Comparison of ENCODE assay signal across 20 cellular contexts in the genomic region with DNA sequence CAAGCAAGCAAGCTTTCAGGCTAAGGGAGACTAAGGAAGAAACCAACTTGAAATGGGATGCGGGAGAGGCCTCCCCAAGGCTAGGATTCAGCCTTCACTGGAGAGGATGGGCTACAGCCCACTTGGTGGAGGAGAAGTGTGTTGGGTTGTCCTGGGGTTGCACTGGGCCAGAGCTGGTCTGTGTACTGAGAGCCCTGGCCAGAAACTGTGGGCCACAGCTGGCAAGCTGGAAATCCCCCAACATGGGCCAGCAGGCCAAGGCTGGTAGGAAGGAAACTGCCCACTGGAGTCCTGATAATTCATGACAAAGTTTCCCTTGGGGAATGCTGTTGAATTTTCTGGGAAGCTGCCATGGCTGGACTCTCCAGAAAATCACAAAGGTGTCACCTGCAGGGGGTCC.
DNase-seq lines count a peak whose midpoint lies in the region; ATAC-seq, FAIRE-seq and TF ChIP-seq lines count a peak whose summit lies in the region.
"Had no signal": no experiment of that assay in that cellular context is flagged by ENCODE, and none has a peak within 500 bp of the region (broad histone marks: within the 10 kb centered on the region; RNA-seq: fewer than 3 reads in every experiment).

No MANE protein-coding gene starts in this region.

- no peaks in the 10 kb centered on the region for H3K36me3 ChIP-seq in IMR-90 (ENCODE audit: control insufficient read depth, insufficient read depth, low read length)
- no peaks in the 10 kb centered on the region for H3K36me3 ChIP-seq in H1 (ENCODE audit: control insufficient read depth in 2 of 4, insufficient read depth in 4 of 4, low read length in 3 of 4)
- H3K36me3 ChIP-seq in osteoblast (ENCODE audit: insufficient read depth, low read length), result no peaks in the 10 kb centered on the region
- no peaks in the 10 kb centered on the region for H3K36me3 ChIP-seq in upper lobe of right lung

- H3K56ac ChIP-seq in IMR-90 (ENCODE audit: extremely low read depth, insufficient read depth, low read length) (no peak overlapping the region), H1 (replicated peaks; ENCODE audit: insufficient read length, low read depth, low read length) (no peak overlapping the region)

- H3K23me2 ChIP-seq in H1 (ENCODE audit: low read depth, low read length), result no peaks in the 10 kb centered on the region

- H2AK5ac ChIP-seq in IMR-90 (ENCODE audit: low read depth, low read length) (peak overlapping the region; percentile 80; the same call in 1 of the 2 replicates), H1 (ENCODE audit: low read depth, low read length) (no peak overlapping the region)

- ATAC-seq in IMR-90 (ENCODE audit: low read depth) (no peak), upper lobe of right lung (no peak)
- ATAC-seq in activated CD8-positive, alpha-beta T cell treated with anti-CD3 and anti-CD28 coated beads, Interleukin-2, amount 10 ng/mL, durations not matched to agents 7 days and 5 days, result no peak

- H3K9ac ChIP-seq in IMR-90 (ENCODE audit: low read depth, low read length), result no peak overlapping the region
- H3K9ac ChIP-seq in H1 (replicated peaks in 1 of 4; ENCODE audit: extremely low read depth in 1 of 4, low read depth in 3 of 4, low read length in 3 of 4), result no peak overlapping the region

- no TSS peak for BruUV-seq in IMR-90 (replicated peaks; lab: Mats Ljungman, UMichigan)

- H4K91ac ChIP-seq in IMR-90 (ENCODE audit: insufficient read depth, low read depth, low read length) (peak overlapping the region; percentile 59), H1 (replicated peaks; ENCODE audit: insufficient read length, low read length) (peak overlapping the region; percentile 85)

- H3K4ac ChIP-seq in IMR-90 (ENCODE audit: low read depth, low read length) (peak overlapping the region; percentile 75), H1 (replicated peaks; ENCODE audit: insufficient read length, low read depth, low read length) (peak overlapping the region; percentile 46)

- H3K36me3 Mint-ChIP-seq in activated CD8-positive, alpha-beta T cell treated with anti-CD3 and anti-CD28 coated beads, Interleukin-2, amount 10 ng/mL, durations not matched to agents 7 days and 5 days (ENCODE audit: low read depth), result no peaks in the 10 kb centered on the region

- no CpG with 5 or more reads among the region's 1 CpG for WGBS in IMR-90 (ENCODE audit: extremely low coverage in 2 of 2, insufficient read length in 1 of 2), 2 experiments
- 100% methylated on average over 1 of the region's 1 CpG; no CpG with 5 or more reads in 1 of the 2 experiments for WGBS in H1 (ENCODE audit: extremely low coverage in 1 of 2, insufficient coverage in 1 of 2, insufficient read length in 1 of 2, insufficient replicate concordance in 2 of 2, low coverage in 1 of 2, low lambda C conversion rate in 2 of 2, missing lambda C conversion rate in 1 of 2), 2 experiments

- peaks cover 2% of the 10 kb centered on the region; the same call in 1 of the 2 replicates for H3K9me3 ChIP-seq in IMR-90 (ENCODE audit: control insufficient read depth, insufficient read depth, low read length)
- H3K9me3 ChIP-seq in H1 (ENCODE audit: insufficient read depth in 2 of 2, low read depth in 1 of 2, low read length in 1 of 2), result no peaks in the 10 kb centered on the region
- H3K9me3 ChIP-seq in osteoblast (ENCODE audit: low read depth, low read length), result no peaks in the 10 kb centered on the region
- H3K9me3 ChIP-seq in upper lobe of right lung, result no peaks in the 10 kb centered on the region
- H3K9me3 ChIP-seq: Caco-2 had no signal

- TF ChIP-seq CTCF in IMR-90 (conservative IDR thresholded peaks at IDR 0.05; ENCODE audit: low read depth, low read length), result no peak
- TF ChIP-seq CTCF in H1 (IDR thresholded peaks at IDR 0.05; ENCODE audit: control extremely low read depth in 1 of 3, insufficient read depth in 1 of 3, low read depth in 1 of 3, low read length in 3 of 3), result no peak
- TF ChIP-seq CTCF in osteoblast (IDR thresholded peaks at IDR 0.05; ENCODE audit: extremely low read depth, low read depth, low read length), result no peak
- no peak for TF ChIP-seq CTCF in upper lobe of right lung (IDR thresholded peaks at IDR 0.05)

- H3K14ac ChIP-seq in IMR-90 (replicated peaks; ENCODE audit: low read depth, low read length) (peak overlapping the region; percentile 87), H1 (ENCODE audit: insufficient read length) (no peak overlapping the region)

- DNase-seq in IMR-90, result no peak
- DNase-seq in H1 (ENCODE audit: low read depth in 1 of 2, low spot score in 2 of 2), result no peak
- DNase-seq in osteoblast (ENCODE audit: insufficient read length, low spot score, missing footprints), result no peak
- no peak for DNase-seq in activated CD8-positive, alpha-beta T cell treated with anti-CD3 and anti-CD28 coated beads, Interleukin-2, amount 10 ng/mL, durations not matched to agents 7 days and 5 days
- DNase-seq in upper lobe of right lung, result no peak
- no peak for DNase-seq in DMS 273 (lab: John Stamatoyannopoulos, UW; ENCODE audit: unreplicated experiment)
- DNase-seq: ACHN; AML-193; Caco-2; CD4-positive, alpha-beta T cell; DMS153; DMS79; GDM1; GM23248; HCEC 1CT had no signal

- intact Hi-C loops in IMR-90 (cut with micrococcal nuclease), result no loop called here
- intact Hi-C loops in upper lobe of right lung (cut with DNase I), result no loop called here

- no peak overlapping the region for H3K4me3 ChIP-seq in IMR-90 (ENCODE audit: insufficient read depth, low read depth, low read length)
- H3K4me3 ChIP-seq in H1 (ENCODE audit: extremely low read depth in 1 of 4, insufficient read depth in 2 of 4, low read depth in 3 of 4, low read length in 4 of 4), result no peak overlapping the region
- no peak overlapping the region for H3K4me3 ChIP-seq in osteoblast (ENCODE audit: insufficient read depth, low read length)
- no peak overlapping the region for H3K4me3 ChIP-seq in upper lobe of right lung

- H3K18ac ChIP-seq in IMR-90 (ENCODE audit: low read depth, low read length) (peak overlapping the region; percentile 79), H1 (ENCODE audit: extremely low read depth, low read length) (peak overlapping the region; percentile 78; the same call in 1 of the 2 replicates)

- no peaks in the 10 kb centered on the region for H3K9me3 Mint-ChIP-seq in activated CD8-positive, alpha-beta T cell treated with anti-CD3 and anti-CD28 coated beads, Interleukin-2, amount 10 ng/mL, durations not matched to agents 7 days and 5 days (ENCODE audit: insufficient read depth)
- H3K9me3 Mint-ChIP-seq: CD4-positive, alpha-beta T cell had no signal

- H2BK12ac ChIP-seq in H1 (ENCODE audit: low read depth, low read length), result peak overlapping the region; percentile 17; the same call in 1 of the 2 replicates

- no peaks in the 10 kb centered on the region for H4K20me1 ChIP-seq in IMR-90 (ENCODE audit: insufficient read depth, low read length)
- no peaks in the 10 kb centered on the region for H4K20me1 ChIP-seq in H1 (replicated peaks in 1 of 2; ENCODE audit: control insufficient read depth in 1 of 2, insufficient read depth in 2 of 2, low read length in 2 of 2)
- no peaks in the 10 kb centered on the region for H4K20me1 ChIP-seq in osteoblast (ENCODE audit: insufficient read depth, low read length)

- TF ChIP-seq POLR2A in IMR-90 (IDR thresholded peaks at IDR 0.05; ENCODE audit: low read depth, low read length), result no peak
- TF ChIP-seq POLR2A in H1 (IDR thresholded peaks at IDR 0.05; ENCODE audit: control extremely low read depth in 1 of 2, low read depth in 2 of 2, low read length in 2 of 2), result no peak

- peak overlapping the region; percentile 60 for H2AFZ ChIP-seq in IMR-90 (replicated peaks; ENCODE audit: low read length, poor library complexity)
- H2AFZ ChIP-seq in H1 (ENCODE audit: low read length), result no peak overlapping the region
- no peak overlapping the region for H2AFZ ChIP-seq in osteoblast (ENCODE audit: low read length)
- H2AFZ ChIP-seq: GM23248 had no signal

- H3K23ac ChIP-seq in IMR-90 (ENCODE audit: low read depth, low read length) (peak overlapping the region; percentile 90; the same call in 1 of the 2 replicates), H1 (ENCODE audit: insufficient read length) (no peak overlapping the region)

- H3K9me1 ChIP-seq in IMR-90 (ENCODE audit: insufficient read depth, low read length), result peaks cover 6% of the 10 kb centered on the region

- peak overlapping the region; percentile 78 for H2BK120ac ChIP-seq in IMR-90 (ENCODE audit: low read depth, low read length)
- no peak overlapping the region for H2BK120ac ChIP-seq in H1 (replicated peaks; ENCODE audit: low read depth, low read length)

- H2AK9ac ChIP-seq in IMR-90 (replicated peaks; ENCODE audit: low read depth, low read length, poor library complexity), result peak overlapping the region; percentile 69

- CTCF ChIA-PET in IMR-90 (lab: Yijun Ruan, JAX) (no interaction called here), H1 (lab: Charles Lee; ENCODE audit: partially characterized antibody) (no interaction called here)
- CTCF ChIA-PET in activated CD8-positive, alpha-beta T cell treated with anti-CD3 and anti-CD28 coated beads, Interleukin-2, amount 10 ng/mL, durations not matched to agents 7 days and 5 days (lab: Charles Lee), result no interaction called here

- H4K5ac ChIP-seq in IMR-90 (ENCODE audit: low read depth, low read length) (peak overlapping the region; percentile 65), H1 (ENCODE audit: insufficient read length, low read depth, low read length) (no peak overlapping the region)

- no peak overlapping the region for H3K4me3 Mint-ChIP-seq in activated CD8-positive, alpha-beta T cell treated with anti-CD3 and anti-CD28 coated beads, Interleukin-2, amount 10 ng/mL, durations not matched to agents 7 days and 5 days
- H3K4me3 Mint-ChIP-seq: CD4-positive, alpha-beta T cell had no signal

- in situ Hi-C loops in IMR-90 (cut with MboI; ENCODE audit: low sequenced_read_pairs), result no loop called here

- TF ChIP-seq EP300 in H1 (IDR thresholded peaks at IDR 0.05; ENCODE audit: borderline replicate concordance in 1 of 2, low read depth in 2 of 2, low read length in 2 of 2), result no peak

- H3K27ac ChIP-seq in IMR-90 (ENCODE audit: insufficient read depth, low read length) (peak overlapping the region; percentile 9; the same call in 1 of the 2 replicates), H1 (ENCODE audit: low read depth, low read length) (no peak overlapping the region), osteoblast (ENCODE audit: low read depth, low read length) (peak overlapping the region; percentile 70), upper lobe of right lung (no peak overlapping the region)
- H3K27ac ChIP-seq: C4-2B had no signal

- H2BK15ac ChIP-seq in IMR-90 (ENCODE audit: low read depth, low read length) (peak overlapping the region; percentile 57; the same call in 2 of the 3 replicates), H1 (ENCODE audit: low read length) (no peak overlapping the region)

- no peak for FAIRE-seq in H1 (lab: Jason Lieb, UNC)
- FAIRE-seq: A204.1, D721Med, GM12892, H54 had no signal

- peak overlapping the region in 1 of 2 experiments; percentile 79; a peak in 1 of 4 replicates for H4K8ac ChIP-seq in IMR-90 (ENCODE audit: low read depth in 2 of 2, low read length in 2 of 2)
- no peak overlapping the region; the same call in 1 of the 2 replicates for H4K8ac ChIP-seq in H1 (ENCODE audit: extremely low read depth, insufficient read depth, low read length)

- H3K79me1 ChIP-seq in IMR-90 (ENCODE audit: low read depth in 1 of 2, low read length in 2 of 2), result peaks cover 0 to 7% of the 10 kb centered on the region in 2 experiments; a peak in 1 of 4 replicates
- H3K79me1 ChIP-seq in H1 (ENCODE audit: low read depth, low read length), result no peaks in the 10 kb centered on the region

- H3K27ac Mint-ChIP-seq in activated CD8-positive, alpha-beta T cell treated with anti-CD3 and anti-CD28 coated beads, Interleukin-2, amount 10 ng/mL, durations not matched to agents 7 days and 5 days, result no peak overlapping the region
- H3K27ac Mint-ChIP-seq: CD4-positive, alpha-beta T cell had no signal

- peaks cover 11% of the 10 kb centered on the region for H3K4me1 ChIP-seq in IMR-90 (ENCODE audit: control insufficient read depth, insufficient read depth, low read length)
- peaks cover 0 to 9% (median 2%) of the 10 kb centered on the region in 4 experiments; a peak in 2 of 7 replicates for H3K4me1 ChIP-seq in H1 (replicated peaks in 1 of 4; ENCODE audit: control insufficient read depth in 3 of 4, insufficient read depth in 4 of 4, low read length in 3 of 4)
- H3K4me1 ChIP-seq in osteoblast (ENCODE audit: insufficient read depth, low read length), result peaks cover 23% of the 10 kb centered on the region
- no peaks in the 10 kb centered on the region for H3K4me1 ChIP-seq in upper lobe of right lung
- H3K4me1 ChIP-seq: Caco-2 had no signal

- POLR2A ChIA-PET in IMR-90 (lab: Charles Lee; ENCODE audit: unreplicated experiment) (interaction anchor here (0.6 kb wide), 1 partner anchor 195 kb away, joined by 4 read pairs; no protein-coding TSS in a partner anchor), H1 (lab: Charles Lee; ENCODE audit: partially characterized antibody) (no interaction called here)
- POLR2A ChIA-PET in activated CD8-positive, alpha-beta T cell treated with anti-CD3 and anti-CD28 coated beads, Interleukin-2, amount 10 ng/mL, durations not matched to agents 7 days and 5 days (lab: Charles Lee), result no interaction called here

- no peaks in the 10 kb centered on the region for H3K4me1 Mint-ChIP-seq in activated CD8-positive, alpha-beta T cell treated with anti-CD3 and anti-CD28 coated beads, Interleukin-2, amount 10 ng/mL, durations not matched to agents 7 days and 5 days (ENCODE audit: low read depth)

- no peaks in the 10 kb centered on the region for H3K27me3 ChIP-seq in IMR-90 (ENCODE audit: control insufficient read depth, insufficient read depth, low read length)
- no peaks in the 10 kb centered on the region for H3K27me3 ChIP-seq in H1 (replicated peaks in 1 of 4; ENCODE audit: control insufficient read depth in 3 of 4, extremely low read depth in 1 of 4, insufficient read depth in 3 of 4, low read length in 3 of 4)
- no peaks in the 10 kb centered on the region for H3K27me3 ChIP-seq in osteoblast (ENCODE audit: insufficient read depth, low read length)
- H3K27me3 ChIP-seq in upper lobe of right lung, result no peaks in the 10 kb centered on the region

- no peak for TF ChIP-seq RAD21 in IMR-90 (IDR thresholded peaks at IDR 0.05; ENCODE audit: low read length)
- no peak for TF ChIP-seq RAD21 in H1 (IDR thresholded peaks at IDR 0.05 in 1 of 2, conservative IDR thresholded peaks at IDR 0.05 in 1 of 2; ENCODE audit: low read depth in 2 of 2, low read length in 2 of 2)

- H3K4me2 ChIP-seq in IMR-90 (ENCODE audit: low read depth, low read length) (no peak overlapping the region), H1 (ENCODE audit: insufficient read depth in 1 of 2, low read depth in 2 of 2, low read length in 2 of 2) (no peak overlapping the region), osteoblast (ENCODE audit: insufficient read depth, low read length) (no peak overlapping the region)

- H3K79me2 ChIP-seq in H1 (ENCODE audit: control insufficient read depth in 1 of 2, insufficient read depth in 2 of 2, low read length in 2 of 2), result no peaks in the 10 kb centered on the region
- H3K79me2 ChIP-seq in osteoblast (ENCODE audit: insufficient read depth, low read length), result no peaks in the 10 kb centered on the region

- peak overlapping the region; percentile 80 for H2BK5ac ChIP-seq in IMR-90 (ENCODE audit: low read depth, low read length, poor library complexity, severe bottlenecking)
- H2BK5ac ChIP-seq in H1 (ENCODE audit: low read depth, low read length), result no peak overlapping the region; the same call in 1 of the 2 replicates

- H3K27me3 Mint-ChIP-seq in activated CD8-positive, alpha-beta T cell treated with anti-CD3 and anti-CD28 coated beads, Interleukin-2, amount 10 ng/mL, durations not matched to agents 7 days and 5 days (ENCODE audit: low read depth), result no peaks in the 10 kb centered on the region
- H3K27me3 Mint-ChIP-seq: CD4-positive, alpha-beta T cell had no signal

- H2BK20ac ChIP-seq in IMR-90 (ENCODE audit: low read depth, low read length), result peak overlapping the region; percentile 77
- H2BK20ac ChIP-seq in H1 (ENCODE audit: low read length), result peak overlapping the region; percentile 86

- dilution Hi-C loops in IMR-90 (cut with HindIII; ENCODE audit: low sequenced_read_pairs, unreplicated experiment), result no loop called here

Comparison
In these comparisons a context has a peak if more than half of its experiments do, and no peak if none do; other contexts are left out.
1. H3K27ac ChIP-seq: peak in IMR-90 (single experiment) and osteoblast (single experiment); none in H1 (single experiment) and upper lobe of right lung (single experiment).